ENCODE assay signal across 8 cellular contexts in genomic region chr11:13335319-13335718, GRCh38. TPM values are rescaled to one million over a fixed set of nuclear protein-coding genes. Genes with fewer than 3 reads are reported as not detected.
DNase-seq lines count a peak whose midpoint lies in the region; ATAC-seq, FAIRE-seq and TF ChIP-seq lines count a peak whose summit lies in the region.

No MANE protein-coding gene starts in this region.

- TF ChIP-seq CTCF in GM12864 (IDR thresholded peaks at IDR 0.05; ENCODE audit: low read depth, low read length, missing control alignments) (peak; percentile 84), WERI-Rb-1 (IDR thresholded peaks at IDR 0.05; ENCODE audit: low read depth, low read length) (peak; percentile 74), bronchial epithelial cell (IDR thresholded peaks at IDR 0.05; ENCODE audit: insufficient read depth, low read length, severe bottlenecking) (peak; percentile 82)

- H3K36me3 ChIP-seq in WERI-Rb-1 (no peaks in the 10 kb centered on the region), bronchial epithelial cell (ENCODE audit: control insufficient read depth, insufficient read depth, low read length) (no peaks in the 10 kb centered on the region)

- H3K27ac ChIP-seq in WERI-Rb-1: no peak overlapping the region

- no peaks in the 10 kb centered on the region for H3K9me3 ChIP-seq in WERI-Rb-1 (ENCODE audit: severe bottlenecking)

- ATAC-seq in HG02870 (IDR thresholded peaks at IDR 0.05; ENCODE audit: unreplicated experiment): peak; percentile 52
- ATAC-seq in left lobe of liver: peak; percentile 24

- H3K4me3 ChIP-seq in GM12864 (ENCODE audit: low read depth, low read length) (no peak overlapping the region), WERI-Rb-1 (ENCODE audit: low read depth, low read length) (no peak overlapping the region), bronchial epithelial cell (ENCODE audit: low read depth, low read length) (no peak overlapping the region)

- H3K27me3 ChIP-seq in WERI-Rb-1 (ENCODE audit: insufficient read depth, low read depth, severe bottlenecking) (no peaks in the 10 kb centered on the region), bronchial epithelial cell (ENCODE audit: control insufficient read depth, insufficient read depth, low read length) (no peaks in the 10 kb centered on the region)

- FAIRE-seq in bronchial epithelial cell (lab: Jason Lieb, UNC): no peak
- FAIRE-seq in frontal cortex (lab: Jason Lieb, UNC): no peak

- DNase-seq in GM12864 (ENCODE audit: low read depth): no peak
- peak; percentile 63 for DNase-seq in NCI-H2196 (lab: John Stamatoyannopoulos, UW; ENCODE audit: unreplicated experiment)
- DNase-seq in WERI-Rb-1: peak; percentile 63
- DNase-seq in bronchial epithelial cell (ENCODE audit: low read depth): peak; percentile 62
- DNase-seq in left lobe of liver (ENCODE audit: low spot score): peak; percentile 67
- DNase-seq in stimulated activated CD4-positive, alpha-beta T cell treated with anti-CD3 and anti-CD28 coated beads, TNF-alpha, amount 100 ng/mL, for 48 hours (ENCODE audit: low read depth in 3 of 3): peak; percentile 44 to 50 (median 48)
- no peak for DNase-seq in frontal cortex (ENCODE audit: low spot score in 2 of 2)

RNA-seq across cellular contexts. Expression of gene BMAL1, which starts 57.7 kb away (rescaled TPM):
- total RNA-seq in bronchial epithelial cell (36.6 and 39.9 TPM in 2 replicates), left lobe of liver (37.0 TPM), frontal cortex (29.8 TPM)

Comparison
In these comparisons a context has a peak if more than half of its experiments do, and no peak if none do; other contexts are left out.
1. DNase-seq: peak in NCI-H2196 (single experiment), WERI-Rb-1 (single experiment), bronchial epithelial cell (single experiment), left lobe of liver (single experiment) and stimulated activated CD4-positive, alpha-beta T cell treated with anti-CD3 and anti-CD28 coated beads, TNF-alpha, amount 100 ng/mL, for 48 hours (3 of 3); none in GM12864 (single experiment) and frontal cortex (0 of 2).
2. Peak in every context shown above with its lines, with median percentiles within 50 percentile points of each other: CTCF ChIP-seq.